In the genomic region with DNA sequence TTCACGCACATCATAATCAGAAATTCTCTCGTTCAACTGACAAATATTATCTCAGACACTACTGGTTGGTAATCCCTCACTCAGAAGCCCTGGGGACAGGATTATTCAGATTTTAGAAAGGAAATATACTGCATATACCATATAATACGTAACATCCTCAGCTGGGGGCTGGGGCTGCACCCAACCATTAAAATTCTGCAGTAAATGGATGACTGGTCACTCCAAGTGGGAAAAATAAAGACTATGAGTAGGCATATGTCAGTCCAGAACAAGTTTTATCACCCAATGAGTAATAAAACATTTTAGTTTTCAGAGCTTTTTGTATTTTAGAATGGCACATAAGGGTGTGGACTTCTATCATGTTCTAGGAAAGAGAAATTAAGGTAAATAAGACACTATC, we compare ENCODE assay signal across 15 cellular contexts.
"Had no signal": no experiment of that assay in that cellular context is flagged by ENCODE, and none has a peak within 500 bp of the region (broad histone marks: within the 10 kb centered on the region; RNA-seq: fewer than 3 reads in every experiment).

No MANE protein-coding gene starts in this region.

- H3K36me3 ChIP-seq: colonic mucosa, gastrocnemius medialis, heart left ventricle, left lung had no signal

- ATAC-seq: body of pancreas; gastrocnemius medialis; heart left ventricle; left lung; stimulated activated naive CD8-positive, alpha-beta T cell treated with anti-CD3 and anti-CD28 coated beads, Interleukin-15, Interleukin-2, amounts not matched to agents 100 U/mL and 50 U/mL, for 24 hours had no signal

- H3K4me3 Mint-ChIP-seq: activated naive CD8-positive, alpha-beta T cell treated with anti-CD3 and anti-CD28 coated beads, Interleukin-2, amount 10 ng/mL, durations not matched to agents 7 days and 5 days; activated T-helper 1 cell treated with anti-CD3 and anti-CD28 coated beads, Interleukin-12 subunit alpha, Interleukin-12 subunit beta, Interleukin-2, Interleukin-4 antibody, amounts not matched to agents 30 ng/mL and 10 ng/mL and 1 ng/mL, durations not matched to agents 14 hours and 24 hours and 36 hours; neural crest cell had no signal

- H3K27ac ChIP-seq: body of pancreas, colonic mucosa, gastrocnemius medialis, heart left ventricle, left lung had no signal

- H3K4me3 ChIP-seq: body of pancreas, colonic mucosa, gastrocnemius medialis, heart left ventricle, left lung had no signal

- H3K27ac Mint-ChIP-seq: activated naive CD8-positive, alpha-beta T cell treated with anti-CD3 and anti-CD28 coated beads, Interleukin-2, amount 10 ng/mL, durations not matched to agents 7 days and 5 days; activated T-helper 1 cell treated with anti-CD3 and anti-CD28 coated beads, Interleukin-12 subunit alpha, Interleukin-12 subunit beta, Interleukin-2, Interleukin-4 antibody, amounts not matched to agents 30 ng/mL and 10 ng/mL and 1 ng/mL, durations not matched to agents 14 hours and 24 hours and 36 hours had no signal

- DNase-seq: activated CD4-positive, alpha-beta T cell treated with anti-CD3 and anti-CD28 coated beads, Interleukin-2, amount 50 U/mL, for 1 hour; activated CD8-positive, alpha-beta memory T cell treated with anti-CD3 and anti-CD28 coated beads, Interleukin-2, amount 50 U/mL, for 4 hours; activated naive CD8-positive, alpha-beta T cell treated with anti-CD3 and anti-CD28 coated beads, Interleukin-2, amount 10 ng/mL, durations not matched to agents 7 days and 5 days; body of pancreas; colonic mucosa; gastrocnemius medialis; heart left ventricle; kidney; left lung; midbrain; stimulated activated CD4-positive, alpha-beta T cell treated with anti-CD3 and anti-CD28 coated beads, Interleukin-1b, Interleukin-23, amount 100 ng/mL, for 48 hours; stimulated activated naive CD8-positive, alpha-beta T cell treated with anti-CD3 and anti-CD28 coated beads, Interleukin-15, Interleukin-2, amounts not matched to agents 100 U/mL and 50 U/mL, for 24 hours; trophoblast cell had no signal

- H3K27me3 ChIP-seq: body of pancreas, colonic mucosa, gastrocnemius medialis, heart left ventricle, left lung had no signal

- H3K9me3 ChIP-seq: body of pancreas, colonic mucosa, gastrocnemius medialis, heart left ventricle, left lung had no signal

- H3K27me3 Mint-ChIP-seq: activated naive CD8-positive, alpha-beta T cell treated with anti-CD3 and anti-CD28 coated beads, Interleukin-2, amount 10 ng/mL, durations not matched to agents 7 days and 5 days had no signal

- H3K9me3 Mint-ChIP-seq: activated naive CD8-positive, alpha-beta T cell treated with anti-CD3 and anti-CD28 coated beads, Interleukin-2, amount 10 ng/mL, durations not matched to agents 7 days and 5 days; activated T-helper 1 cell treated with anti-CD3 and anti-CD28 coated beads, Interleukin-12 subunit alpha, Interleukin-12 subunit beta, Interleukin-2, Interleukin-4 antibody, amounts not matched to agents 30 ng/mL and 10 ng/mL and 1 ng/mL, durations not matched to agents 14 hours and 24 hours and 36 hours; neural crest cell had no signal

- H3K4me1 ChIP-seq: body of pancreas, colonic mucosa, gastrocnemius medialis, heart left ventricle had no signal
